In the genomic region with DNA sequence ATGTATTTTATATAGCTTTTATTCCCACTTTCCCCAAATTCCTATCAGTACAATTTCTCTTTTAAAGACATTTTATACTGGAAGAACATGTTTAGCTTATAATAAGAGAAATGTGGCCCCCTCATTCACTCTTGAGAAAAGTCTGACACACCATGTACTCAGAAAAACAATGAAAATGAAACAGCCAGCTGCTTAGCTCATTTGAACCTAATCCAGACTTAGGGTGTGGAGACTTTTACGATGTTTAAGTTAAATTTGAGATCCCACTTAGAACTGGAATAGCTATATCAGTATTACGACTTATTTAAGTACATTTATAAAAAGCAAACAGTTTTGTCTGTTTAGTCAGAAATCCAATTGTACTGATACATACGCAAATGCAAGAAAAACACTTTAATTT, we compare ENCODE assay signal across 34 cellular contexts.
"Had no signal": no experiment of that assay in that cellular context is flagged by ENCODE, and none has a peak within 500 bp of the region (broad histone marks: within the 10 kb centered on the region; RNA-seq: fewer than 3 reads in every experiment).

No MANE protein-coding gene starts in this region.

- H3K9ac ChIP-seq: KMS-11, SK-N-SH had no signal

- H3K36me3 ChIP-seq: SJSA1 had no signal

- H3K4me2 ChIP-seq: KMS-11, SK-N-SH had no signal

- H3K4me1 ChIP-seq: SJSA1 had no signal

- FAIRE-seq: bronchial epithelial cell had no signal

- H3K4me3 ChIP-seq: SJSA1 had no signal

- H3K9me2 ChIP-seq: SK-N-SH had no signal

- DNase-seq: activated B cell treated with CpG ODN at 0.5 μM for 24 hours; activated CD4-positive, alpha-beta memory T cell treated with anti-CD3 and anti-CD28 coated beads, Interleukin-2, amount 10 ng/mL, durations not matched to agents 7 days and 5 days; activated CD4-positive, alpha-beta T cell treated with anti-CD3 and anti-CD28 coated beads for 1 hour; activated CD4-positive, alpha-beta T cell treated with anti-CD3 and anti-CD28 coated beads for 48 hours; activated CD8-positive, alpha-beta memory T cell treated with anti-CD3 and anti-CD28 coated beads for 24 hours; activated CD8-positive, alpha-beta memory T cell treated with anti-CD3 and anti-CD28 coated beads, Interleukin-2, amount 10 ng/mL, durations not matched to agents 7 days and 5 days; activated CD8-positive, alpha-beta memory T cell treated with anti-CD3 and anti-CD28 coated beads, Interleukin-2, amount 50 U/mL, for 48 hours; activated effector memory CD4-positive, alpha-beta T cell treated with Interleukin-2 at 50 U/mL for 16 hours; activated naive CD4-positive, alpha-beta T cell treated with anti-CD3 and anti-CD28 coated beads, Interleukin-2, amount 10 ng/mL, durations not matched to agents 7 days and 5 days; activated naive CD8-positive, alpha-beta T cell treated with anti-CD3 and anti-CD28 coated beads, Interleukin-2, amount 50 U/mL, for 24 hours; activated T-cell treated with anti-CD3 and anti-CD28 coated beads, Interleukin-2, amount 50 U/mL, for 48 hours; anterior cingulate cortex; caudate nucleus; cerebellar nuclear complex; NCI-H1105; NCI-H1417 treated with DMSO at 0.1 percent for 48 hours; NCI-H1694; NCI-H1930; NCI-H2081 treated with DMSO at 0.1 percent for 48 hours; NCI-H2171 treated with DMSO at 0.1 percent for 48 hours; NCI-H2227 treated with DMSO at 0.1 percent for 48 hours; NCI-H446; NCI-H510A treated with DMSO at 0.1 percent for 48 hours; NCI-H526 treated with DMSO at 0.1 percent for 48 hours; RPMI8226; SHP77 treated with DMSO at 0.1 percent for 48 hours; SK-N-SH; T-cell; T-helper 17 cell; T-helper 9 cell had no signal

- H3K27ac ChIP-seq: KMS-11, SJSA1, VCaP had no signal

- H3K9me3 ChIP-seq: SJSA1, SK-N-SH had no signal

- H3K27me3 ChIP-seq: SJSA1 had no signal
